Comparison of ENCODE assay signal across 1 cellular context in genomic region chr5:14373685-14374084, GRCh38.
TF ChIP-seq lines count a peak whose summit lies in the region.

No MANE protein-coding gene starts in this region.

TF ChIP-seq in GM23338, 12 proteins besides CTCF, POLR2A, EP300 and RAD21 (continued from another document):
- TF ChIP-seq ZNF462 (CRISPR knock-in tag; IDR thresholded peaks at IDR 0.05) = no peak
- TF ChIP-seq STAT1 (IDR thresholded peaks at IDR 0.05; ENCODE audit: unreplicated experiment) = no peak
- TF ChIP-seq EZH2 (IDR thresholded peaks at IDR 0.05; ENCODE audit: low read depth, unreplicated experiment) = no peak
- TF ChIP-seq ZNF114 (CRISPR knock-in tag; IDR thresholded peaks at IDR 0.05) = no peak
- TF ChIP-seq REST (IDR thresholded peaks at IDR 0.05; ENCODE audit: unreplicated experiment) = no peak
- no peak for TF ChIP-seq ZNF331 (CRISPR knock-in tag; IDR thresholded peaks at IDR 0.05; ENCODE audit: low read depth)
- no peak for TF ChIP-seq ETS1 (IDR thresholded peaks at IDR 0.05)
